12 cellular contexts compared by ENCODE assay signal in genomic region chr6:14765753-14766152, GRCh38.
DNase-seq lines count a peak whose midpoint lies in the region; ATAC-seq, FAIRE-seq and TF ChIP-seq lines count a peak whose summit lies in the region.
"Had no signal": no experiment of that assay in that cellular context is flagged by ENCODE, and none has a peak within 500 bp of the region (broad histone marks: within the 10 kb centered on the region; RNA-seq: fewer than 3 reads in every experiment).

No MANE protein-coding gene starts in this region.

- TF ChIP-seq EP300 in K562 (IDR thresholded peaks at IDR 0.05; ENCODE audit: low read length) = no peak

- no peak for ATAC-seq in K562
- ATAC-seq in left colon = no peak
- ATAC-seq in GM21360 (IDR thresholded peaks at IDR 0.05; ENCODE audit: unreplicated experiment) = no peak
- ATAC-seq: SK-N-SH treated with all-trans-retinoic acid at 6 μM for 48 hours had no signal

- H2AFZ ChIP-seq in K562 (ENCODE audit: low read depth, low read length) = no peak overlapping the region

- no peaks in the 10 kb centered on the region for H4K20me1 ChIP-seq in K562 (replicated peaks; ENCODE audit: control insufficient read depth, insufficient read depth, low read length)

- no peak overlapping the region for H3K27ac ChIP-seq in K562 (ENCODE audit: extremely low read depth, low read depth, low read length)
- H3K27ac ChIP-seq: HL-60 had no signal

- CTCF ChIA-PET in K562 (lab: Yijun Ruan, JAX; ENCODE audit: low intra/inter-chr PET ratio) = no interaction called here

- H3K4me2 ChIP-seq in K562 (ENCODE audit: insufficient read depth, low read length) = no peak overlapping the region

- no peaks in the 10 kb centered on the region for H3K27me3 ChIP-seq in K562 (ENCODE audit: control insufficient read depth in 2 of 2, insufficient read depth in 2 of 2, low read length in 2 of 2)

- intact Hi-C loops in K562 (cut with micrococcal nuclease) = no loop called here
- intact Hi-C loops in left colon (cut with DNase I, micrococcal nuclease) = no loop called here

- no peaks in the 10 kb centered on the region for H3K9me3 ChIP-seq in K562 (replicated peaks; ENCODE audit: control insufficient read depth, insufficient read depth, low read depth, low read length)

- DNase-seq in CD1c-positive myeloid dendritic cell (ENCODE audit: extremely low spot score) (peak; percentile 61), NB4 (ENCODE audit: low read depth) (peak; percentile 64), SKM-1 (lab: John Stamatoyannopoulos, UW; ENCODE audit: unreplicated experiment) (peak; percentile 7), K562 (ENCODE audit: extremely low read depth in 1 of 4, low spot score in 3 of 4) (no peak), RPMI8226 (no peak), erythroblast (lab: John Stamatoyannopoulos, UW) (no peak), left colon (no peak)
- DNase-seq: NCI-H187 treated with DMSO at 0.1 percent for 48 hours, NCI-H2171 had no signal

- H3K9ac ChIP-seq in K562 (ENCODE audit: insufficient read depth in 1 of 2, low read depth in 2 of 2, low read length in 2 of 2) = no peak overlapping the region

- WGBS in K562 (ENCODE audit: insufficient coverage, low coverage, missing lambda C conversion rate) = 72% methylated on average over 2 of the region's 2 CpGs

- no peak for FAIRE-seq in K562 (lab: Jason Lieb, UNC)

- H3K9me1 ChIP-seq in K562 (ENCODE audit: control insufficient read depth, insufficient read depth, low read length) = no peaks in the 10 kb centered on the region

- POLR2A ChIA-PET in K562 (lab: Yijun Ruan, JAX) = no interaction called here

- no peak for TF ChIP-seq CTCF in NB4 (IDR thresholded peaks at IDR 0.05; ENCODE audit: low read depth, low read length)
- TF ChIP-seq CTCF in K562 (IDR thresholded peaks at IDR 0.05 in 2 of 3, conservative IDR thresholded peaks at IDR 0.05 in 1 of 3; ENCODE audit: insufficient read depth in 2 of 3, low read depth in 1 of 3, low read length in 3 of 3) = no peak

- in situ Hi-C loops in K562 (cut with MboI) = no loop called here

- H3K4me3 ChIP-seq in NB4 (ENCODE audit: low read depth, low read length) (no peak overlapping the region), K562 (no peak overlapping the region)

- TF ChIP-seq RAD21 in K562 (CRISPR knock-in tag; conservative IDR thresholded peaks at IDR 0.05 in 1 of 2, IDR thresholded peaks at IDR 0.05 in 1 of 2) = no peak

- H3K79me2 ChIP-seq in K562 (ENCODE audit: control insufficient read depth, insufficient read depth, low read length) = no peaks in the 10 kb centered on the region

- H3K4me1 ChIP-seq in K562 (replicated peaks in 1 of 2; ENCODE audit: control insufficient read depth in 2 of 2, insufficient read depth in 2 of 2, low read length in 2 of 2) = peaks cover 3 to 39% of the 10 kb centered on the region in 2 experiments; a peak in 4 of 5 replicates

- TF ChIP-seq POLR2A in NB4 (IDR thresholded peaks at IDR 0.05; ENCODE audit: extremely low read depth, insufficient read length) (no peak), K562 (conservative IDR thresholded peaks at IDR 0.05) (no peak), erythroblast (IDR thresholded peaks at IDR 0.05; ENCODE audit: low read length) (no peak)

- no TSS peak for BruUV-seq in K562 (replicated peaks; lab: Mats Ljungman, UMichigan)

- H3K36me3 ChIP-seq in K562 (ENCODE audit: control insufficient read depth, insufficient read depth, low read length) = no peaks in the 10 kb centered on the region

TF ChIP-seq in K562, 482 proteins besides CTCF, POLR2A, EP300 and RAD21:
- TF ChIP-seq FOSL1 (tag; conservative IDR thresholded peaks at IDR 0.05) (0 out of 2 replicates have a peak, but pooled peaks have one; percentile 4), KDM2B (CRISPR knock-in tag; IDR thresholded peaks at IDR 0.05) (no peak), SPI1 (IDR thresholded peaks at IDR 0.05; ENCODE audit: borderline replicate concordance, low read depth, low read length) (peak; percentile 93)

Comparison
In these comparisons a context has a peak if more than half of its experiments do, and no peak if none do; other contexts are left out.
1. DNase-seq: peak in CD1c-positive myeloid dendritic cell (single experiment), NB4 (single experiment) and SKM-1 (single experiment); none in K562 (0 of 4), RPMI8226 (single experiment), erythroblast (0 of 2) and left colon (0 of 2).